Comparison of ENCODE assay signal across 13 cellular contexts in the genomic region with DNA sequence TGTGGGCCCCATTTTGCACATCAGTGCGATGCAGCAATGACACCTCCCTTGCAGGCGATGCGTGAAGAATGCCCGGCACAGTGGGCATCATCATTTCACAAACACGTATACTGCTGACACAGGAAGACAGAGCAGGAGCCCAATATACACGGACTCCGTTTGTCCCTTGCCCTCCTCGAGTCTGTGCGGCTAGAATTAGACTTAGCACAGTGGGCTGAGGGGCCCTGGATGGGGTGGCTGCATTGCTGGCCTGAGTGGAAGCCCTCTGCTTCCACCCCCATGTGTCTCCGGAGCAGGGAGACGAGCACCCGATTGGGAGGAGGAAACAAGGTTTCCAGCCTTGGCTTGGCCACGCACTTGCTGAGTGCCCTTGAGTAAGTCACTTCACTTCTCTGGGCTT. TPM values are rescaled to one million over a fixed set of nuclear protein-coding genes. Genes with fewer than 3 reads are reported as not detected.
DNase-seq lines count a peak whose midpoint lies in the region; ATAC-seq and TF ChIP-seq lines count a peak whose summit lies in the region.
"Had no signal": no experiment of that assay in that cellular context is flagged by ENCODE, and none has a peak within 500 bp of the region (broad histone marks: within the 10 kb centered on the region; RNA-seq: fewer than 3 reads in every experiment).

No MANE protein-coding gene starts in this region.

- no peaks in the 10 kb centered on the region for H3K9me3 Mint-ChIP-seq in chondrocyte (ENCODE audit: low read depth)
- H3K9me3 Mint-ChIP-seq in naive thymus-derived CD4-positive, alpha-beta T cell: no peaks in the 10 kb centered on the region
- no peaks in the 10 kb centered on the region for H3K9me3 Mint-ChIP-seq in activated CD4-positive, alpha-beta T cell treated with anti-CD3 and anti-CD28 coated beads, Interleukin-2, amount 10 ng/mL, durations not matched to agents 7 days and 5 days

- TF ChIP-seq POLR2A in gastroesophageal sphincter (IDR thresholded peaks at IDR 0.05): no peak
- TF ChIP-seq POLR2A in uterus (IDR thresholded peaks at IDR 0.05): no peak

- peak; percentile 67 for DNase-seq in chondrocyte (ENCODE audit: low spot score)
- DNase-seq in sciatic nerve (ENCODE audit: low spot score): peak; percentile 51
- DNase-seq in uterus: no peak
- DNase-seq in activated CD8-positive, alpha-beta memory T cell treated with anti-CD3 and anti-CD28 coated beads for 24 hours: no peak
- DNase-seq in naive thymus-derived CD4-positive, alpha-beta T cell: no peak
- DNase-seq in activated CD4-positive, alpha-beta T cell treated with anti-CD3 and anti-CD28 coated beads, Interleukin-2, amount 10 ng/mL, durations not matched to agents 7 days and 5 days: no peak
- DNase-seq: ACHN, NCI-H1105, NCI-H1694 treated with DMSO at 0.1 percent for 48 hours, SJCRH30 had no signal

- H3K27me3 ChIP-seq in gastroesophageal sphincter (no peaks in the 10 kb centered on the region), uterus (no peaks in the 10 kb centered on the region)
- H3K27me3 ChIP-seq in naive thymus-derived CD4-positive, alpha-beta T cell (ENCODE audit: control insufficient read depth in 2 of 2, insufficient read depth in 2 of 2, low read length in 2 of 2): no peaks in the 10 kb centered on the region
- H3K27me3 ChIP-seq: SJCRH30 had no signal

- ATAC-seq in gastroesophageal sphincter (no peak), sciatic nerve (peak; percentile 11)
- ATAC-seq in naive thymus-derived CD4-positive, alpha-beta T cell: no peak
- ATAC-seq: Panc1 had no signal

- no peak for TF ChIP-seq CTCF in chondrocyte (IDR thresholded peaks at IDR 0.05)
- no peak for TF ChIP-seq CTCF in gastroesophageal sphincter (IDR thresholded peaks at IDR 0.05)
- no peak for TF ChIP-seq CTCF in uterus (IDR thresholded peaks at IDR 0.05)

- peaks cover 8 to 96% (median 25%) of the 10 kb centered on the region in 3 donors for H3K4me1 ChIP-seq in gastroesophageal sphincter
- H3K4me1 ChIP-seq in uterus: peaks cover 0 to 12% of the 10 kb centered on the region in 2 donors
- H3K4me1 ChIP-seq in naive thymus-derived CD4-positive, alpha-beta T cell (ENCODE audit: control insufficient read depth in 2 of 2, insufficient read depth in 2 of 2, low read length in 2 of 2): no peaks in the 10 kb centered on the region
- H3K4me1 ChIP-seq: SJCRH30 had no signal

- H3K36me3 Mint-ChIP-seq in chondrocyte (ENCODE audit: low read depth): peaks cover 40% of the 10 kb centered on the region
- H3K36me3 Mint-ChIP-seq in naive thymus-derived CD4-positive, alpha-beta T cell: peaks cover 0 to 20% (median 3%) of the 10 kb centered on the region in 5 donors
- H3K36me3 Mint-ChIP-seq in activated CD4-positive, alpha-beta T cell treated with anti-CD3 and anti-CD28 coated beads, Interleukin-2, amount 10 ng/mL, durations not matched to agents 7 days and 5 days (ENCODE audit: low read depth): no peaks in the 10 kb centered on the region

- H3K27ac Mint-ChIP-seq in chondrocyte (ENCODE audit: unreplicated experiment): no peak overlapping the region
- no peak overlapping the region for H3K27ac Mint-ChIP-seq in naive thymus-derived CD4-positive, alpha-beta T cell
- H3K27ac Mint-ChIP-seq in activated CD4-positive, alpha-beta T cell treated with anti-CD3 and anti-CD28 coated beads, Interleukin-2, amount 10 ng/mL, durations not matched to agents 7 days and 5 days: no peak overlapping the region

- peak overlapping the region in 3 of 4 donors; percentile 61 to 97 (median 94) for H3K27ac ChIP-seq in gastroesophageal sphincter
- peak overlapping the region; percentile 22 to 100 for H3K27ac ChIP-seq in uterus
- H3K27ac ChIP-seq in naive thymus-derived CD4-positive, alpha-beta T cell (ENCODE audit: low read depth, low read length): no peak overlapping the region
- H3K27ac ChIP-seq: C4-2B, SJCRH30 had no signal

- no peak for TF ChIP-seq EP300 in gastroesophageal sphincter (IDR thresholded peaks at IDR 0.05)

- POLR2A ChIA-PET in naive thymus-derived CD4-positive, alpha-beta T cell (lab: Charles Lee): no interaction called here
- POLR2A ChIA-PET in activated CD4-positive, alpha-beta T cell treated with anti-CD3 and anti-CD28 coated beads, Interleukin-2, amount 10 ng/mL, durations not matched to agents 7 days and 5 days (lab: Charles Lee): no interaction called here

- intact Hi-C loops in sciatic nerve (cut with DNase I) (no loop called here), uterus (cut with DNase I; ENCODE audit: low total_unique reads) (no loop called here)
- intact Hi-C loops in naive thymus-derived CD4-positive, alpha-beta T cell (cut with micrococcal nuclease): no loop called here

- H3K9me3 ChIP-seq in gastroesophageal sphincter (no peaks in the 10 kb centered on the region), uterus (no peaks in the 10 kb centered on the region)
- H3K9me3 ChIP-seq in naive thymus-derived CD4-positive, alpha-beta T cell (ENCODE audit: control insufficient read depth in 2 of 3, low read length in 3 of 3): no peaks in the 10 kb centered on the region
- H3K9me3 ChIP-seq: SJCRH30 had no signal

- CTCF ChIA-PET in naive thymus-derived CD4-positive, alpha-beta T cell (lab: Charles Lee): interaction anchor here (2.5 kb wide), 1 partner anchor 11 kb away, joined by 11 read pairs; no protein-coding TSS in a partner anchor
- CTCF ChIA-PET in activated CD4-positive, alpha-beta T cell treated with anti-CD3 and anti-CD28 coated beads, Interleukin-2, amount 10 ng/mL, durations not matched to agents 7 days and 5 days (lab: Charles Lee): interaction anchor here (2.3 kb wide), 1 partner anchor 11 kb away, joined by 11 read pairs; no protein-coding TSS in a partner anchor

- H3K4me3 Mint-ChIP-seq in chondrocyte (ENCODE audit: unreplicated experiment): no peak overlapping the region
- H3K4me3 Mint-ChIP-seq in naive thymus-derived CD4-positive, alpha-beta T cell: no peak overlapping the region
- H3K4me3 Mint-ChIP-seq in activated CD4-positive, alpha-beta T cell treated with anti-CD3 and anti-CD28 coated beads, Interleukin-2, amount 10 ng/mL, durations not matched to agents 7 days and 5 days: no peak overlapping the region

- peaks cover 5 to 100% of the 10 kb centered on the region in 2 donors for H3K36me3 ChIP-seq in gastroesophageal sphincter
- no peaks in the 10 kb centered on the region for H3K36me3 ChIP-seq in uterus
- H3K36me3 ChIP-seq in naive thymus-derived CD4-positive, alpha-beta T cell (ENCODE audit: control insufficient read depth in 2 of 3, insufficient read depth in 3 of 3, low read length in 3 of 3): no peaks in the 10 kb centered on the region
- H3K36me3 ChIP-seq: SJCRH30 had no signal

- H3K4me3 ChIP-seq in gastroesophageal sphincter (no peak overlapping the region), uterus (no peak overlapping the region)
- no peak overlapping the region for H3K4me3 ChIP-seq in naive thymus-derived CD4-positive, alpha-beta T cell (ENCODE audit: low read length)
- H3K4me3 ChIP-seq: SJCRH30 had no signal

- H3K27me3 Mint-ChIP-seq in chondrocyte (ENCODE audit: low read depth): no peaks in the 10 kb centered on the region
- H3K27me3 Mint-ChIP-seq in naive thymus-derived CD4-positive, alpha-beta T cell: peaks cover 0 to 2% (median 0%) of the 10 kb centered on the region in 5 donors
- no peaks in the 10 kb centered on the region for H3K27me3 Mint-ChIP-seq in activated CD4-positive, alpha-beta T cell treated with anti-CD3 and anti-CD28 coated beads, Interleukin-2, amount 10 ng/mL, durations not matched to agents 7 days and 5 days

- H3K4me1 Mint-ChIP-seq in chondrocyte (ENCODE audit: low read depth): no peaks in the 10 kb centered on the region
- H3K4me1 Mint-ChIP-seq in naive thymus-derived CD4-positive, alpha-beta T cell: no peaks in the 10 kb centered on the region
- H3K4me1 Mint-ChIP-seq in activated CD4-positive, alpha-beta T cell treated with anti-CD3 and anti-CD28 coated beads, Interleukin-2, amount 10 ng/mL, durations not matched to agents 7 days and 5 days: no peaks in the 10 kb centered on the region

- 83% methylated on average over 1 of the region's 13 CpGs; no CpG with 5 or more reads in 1 of the 2 donors for WGBS in gastroesophageal sphincter (ENCODE audit: low coverage in 1 of 2), 2 donors

RNA-seq across cellular contexts. Expression of gene GSN, which starts 40.8 kb away (rescaled TPM):
- total RNA-seq in chondrocyte: 260 to 291 TPM (median 290 TPM) in 3 replicates
- 1,000 to 10,000 TPM; 2,362 to 3,466 (median 3,146) TPM for total RNA-seq in gastroesophageal sphincter
- total RNA-seq in sciatic nerve: 1,757 TPM
- 1,000 to 10,000 TPM in 2 of 4 donors, 100 to 1,000 TPM in 2; 567 to 1,619 (median 884) TPM for total RNA-seq in uterus
- 10 to 100 TPM in 1 of 5 experiments, 1 to 10 TPM in 4; 4.2 to 34.6 (median 7.8) TPM for total RNA-seq in naive thymus-derived CD4-positive, alpha-beta T cell
- 1 to 10 TPM; 2.9 to 3.9 TPM for polyA plus RNA-seq in naive thymus-derived CD4-positive, alpha-beta T cell
- 1 to 10 TPM; 2.9 to 3.4 TPM for total RNA-seq in activated CD4-positive, alpha-beta T cell treated with anti-CD3 and anti-CD28 coated beads, Interleukin-2, amount 10 ng/mL, durations not matched to agents 7 days and 5 days

Comparison
In these comparisons a context has a peak if more than half of its experiments do, and no peak if none do; other contexts are left out.
1. DNase-seq: peak in chondrocyte (single experiment) and sciatic nerve (single experiment); none in uterus (0 of 2), activated CD8-positive, alpha-beta memory T cell treated with anti-CD3 and anti-CD28 coated beads for 24 hours (single experiment), naive thymus-derived CD4-positive, alpha-beta T cell (0 of 9) and activated CD4-positive, alpha-beta T cell treated with anti-CD3 and anti-CD28 coated beads, Interleukin-2, amount 10 ng/mL, durations not matched to agents 7 days and 5 days (single experiment).